ENCODE assay signal across 1 cellular context in the genomic region with DNA sequence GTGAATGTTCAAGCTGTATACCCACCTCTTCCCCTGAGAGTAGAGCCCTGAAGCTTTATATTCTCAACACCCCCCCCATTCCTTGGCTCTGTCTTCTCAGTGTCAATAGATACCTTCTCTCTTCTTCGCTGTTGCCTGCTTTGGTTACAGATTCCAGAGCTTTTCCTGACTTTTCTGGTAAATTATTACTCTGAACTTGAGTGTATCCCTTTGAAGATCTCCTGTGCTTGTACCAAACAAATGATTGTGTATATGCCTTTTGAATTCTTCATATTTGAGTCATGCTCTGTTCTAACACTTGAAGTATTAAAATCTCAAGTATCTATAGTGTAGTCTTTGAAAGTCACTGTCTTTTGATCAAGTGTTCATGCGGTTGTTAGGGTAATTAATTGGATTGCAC.
TF ChIP-seq lines count a peak whose summit lies in the region.

No MANE protein-coding gene starts in this region.

TF ChIP-seq in HCT116, 20 proteins besides CTCF, POLR2A, EP300 and RAD21:
- TF ChIP-seq JUND (IDR thresholded peaks at IDR 0.05) (peak; percentile 23; the same call in 1 of the 2 replicates), FOSL1 (IDR thresholded peaks at IDR 0.05; ENCODE audit: low read depth) (peak; percentile 17; the same call in 1 of the 2 replicates)
